In genomic region chr16:74850027-74850426, GRCh38 we compare ENCODE assay signal across 30 cellular contexts.
"Had no signal": no experiment of that assay in that cellular context is flagged by ENCODE, and none has a peak within 500 bp of the region (broad histone marks: within the 10 kb centered on the region; RNA-seq: fewer than 3 reads in every experiment).

No MANE protein-coding gene starts in this region.

- H3K4me3 ChIP-seq: ascending aorta, cardiac muscle cell had no signal

- H3K36me3 ChIP-seq: ascending aorta, cardiac muscle cell had no signal

- H3K4me1 ChIP-seq: ascending aorta had no signal

- FAIRE-seq: bronchial epithelial cell, TTC549 had no signal

- DNase-seq: activated B cell treated with CpG ODN at 0.5 μM for 24 hours; activated CD4-positive, alpha-beta memory T cell treated with anti-CD3 and anti-CD28 coated beads for 36 hours; activated CD4-positive, alpha-beta T cell treated with anti-CD3 and anti-CD28 coated beads for 4 hours; activated CD4-positive, alpha-beta T cell treated with anti-CD3 and anti-CD28 coated beads, Interleukin-2, amount 10 ng/mL, durations not matched to agents 24 days and 14 days; activated CD4-positive, alpha-beta T cell treated with anti-CD3 and anti-CD28 coated beads, Interleukin-2, amount 50 U/mL, for 1 hour; activated CD4-positive, alpha-beta T cell treated with anti-CD3 and anti-CD28 coated beads, Interleukin-2, amount 50 U/mL, for 4 hours; activated CD4-positive, CD25-positive, alpha-beta regulatory T cell treated with anti-CD3 and anti-CD28 coated beads, Interleukin-2, amount 50 U/mL, for 72 hours; activated CD8-positive, alpha-beta memory T cell treated with anti-CD3 and anti-CD28 coated beads, Interleukin-2, amount 50 U/mL, for 4 hours; activated CD8-positive, alpha-beta T cell treated with anti-CD3 and anti-CD28 coated beads for 36 hours; activated gamma-delta T cell; activated naive CD4-positive, alpha-beta T cell treated with anti-CD3 and anti-CD28 coated beads, Interleukin-2, amount 10 ng/mL, durations not matched to agents 7 days and 5 days; activated naive CD4-positive, alpha-beta T cell treated with Interleukin-2 at 50 U/mL for 16 hours; activated naive CD8-positive, alpha-beta T cell treated with anti-CD3 and anti-CD28 coated beads, Interleukin-2, amount 10 ng/mL, durations not matched to agents 7 days and 5 days; activated naive CD8-positive, alpha-beta T cell treated with anti-CD3 and anti-CD28 coated beads, Interleukin-2, amount 50 U/mL, for 24 hours; activated T-cell treated with anti-CD3 and anti-CD28 coated beads for 4 hours; activated T-cell treated with anti-CD3 and anti-CD28 coated beads, Interleukin-2, amount 50 U/mL, for 1 hour; activated T-cell treated with anti-CD3 and anti-CD28 coated beads, Interleukin-2, amount 50 U/mL, for 4 hours; activated T-cell treated with anti-CD3 and anti-CD28 coated beads, Interleukin-2, amount 50 U/mL, for 72 hours; amygdala; anterior cingulate cortex; caudate nucleus; cerebellar nuclear complex; T-helper 2 cell; T-helper 9 cell had no signal

- ATAC-seq: activated CD8-positive, alpha-beta T cell treated with anti-CD3 and anti-CD28 coated beads for 36 hours; activated naive CD8-positive, alpha-beta T cell treated with anti-CD3 and anti-CD28 coated beads, Interleukin-2, amount 50 U/mL, for 24 hours; activated T-cell treated with anti-CD3 and anti-CD28 coated beads, Interleukin-2, amount 50 U/mL, for 4 hours; activated T-cell treated with anti-CD3 and anti-CD28 coated beads, Interleukin-2, amount 50 U/mL, for 72 hours; activated T-helper 17 cell treated with anti-CD3 and anti-CD28 coated beads, Interleukin-2, amount 50 U/mL, for 72 hours had no signal

- H3K27me3 ChIP-seq: ascending aorta, cardiac muscle cell had no signal

- H3K27ac ChIP-seq: ascending aorta, cardiac muscle cell, VCaP had no signal

- H3K9me3 ChIP-seq: ascending aorta had no signal
